ENCODE assay signal across 15 cellular contexts in genomic region chr14:104725772-104726548, GRCh38. TPM values are rescaled to one million over a fixed set of nuclear protein-coding genes. Genes with fewer than 3 reads are reported as not detected.
DNase-seq lines count a peak whose midpoint lies in the region; ATAC-seq and TF ChIP-seq lines count a peak whose summit lies in the region.
"Had no signal": no experiment of that assay in that cellular context is flagged by ENCODE, and none has a peak within 500 bp of the region (broad histone marks: within the 10 kb centered on the region; RNA-seq: fewer than 3 reads in every experiment).

No MANE protein-coding gene starts in this region.

- POLR2A ChIA-PET in HEK293 (lab: Yijun Ruan, JAX) = interaction anchor here (0.9 kb wide), 1 partner anchor 27 kb away, joined by 4 read pairs; the partner anchor contains the start of gene SIVA1
- POLR2A ChIA-PET in GM10248 (lab: Yijun Ruan, JAX) = interaction anchor here (0.6 to 1.3 kb wide), 2 partner anchors 27 to 126 kb away, joined by 3 read pairs; partner anchors contain the start of gene SIVA1

- H3K9me3 ChIP-seq in HEK293 (ENCODE audit: control insufficient read depth, insufficient read depth, low read depth, low read length) (no peaks in the 10 kb centered on the region), left ventricle myocardium inferior (replicated peaks) (no peaks in the 10 kb centered on the region)
- H3K9me3 ChIP-seq: adrenal gland, mucosa of descending colon, prostate gland, suprapubic skin had no signal

- H3K4me1 Mint-ChIP-seq in activated CD4-positive, alpha-beta T cell treated with anti-CD3 and anti-CD28 coated beads, Interleukin-2, amount 10 ng/mL, durations not matched to agents 24 days and 14 days = peaks cover 2% of the 10 kb centered on the region
- peaks cover 5% of the 10 kb centered on the region for H3K4me1 Mint-ChIP-seq in progenitor cell of endocrine pancreas (ENCODE audit: low read depth)
- H3K4me1 Mint-ChIP-seq: activated B cell treated with CpG ODN at 0.5 μM for 24 hours had no signal

- DNase-seq in activated CD4-positive, alpha-beta T cell treated with anti-CD3 and anti-CD28 coated beads, Interleukin-2, amount 10 ng/mL, durations not matched to agents 24 days and 14 days = no peak
- no peak for DNase-seq in activated CD4-positive, alpha-beta T cell treated with anti-CD3 and anti-CD28 coated beads, Interleukin-2, amount 50 U/mL, for 48 hours
- DNase-seq in left ventricle myocardium inferior = no peak
- DNase-seq in progenitor cell of endocrine pancreas (ENCODE audit: low spot score, unreplicated experiment) = no peak
- DNase-seq in NCI-H187 treated with DMSO at 0.1 percent for 48 hours (lab: John Stamatoyannopoulos, UW) = no peak
- no peak for DNase-seq in GM10248 (ENCODE audit: extremely low spot score)
- DNase-seq: activated B cell treated with CpG ODN at 0.5 μM for 24 hours, GF-D8, NCI-H2029 treated with DMSO at 0.1 percent for 48 hours had no signal

- peaks cover 2% of the 10 kb centered on the region for H3K27me3 Mint-ChIP-seq in activated CD4-positive, alpha-beta T cell treated with anti-CD3 and anti-CD28 coated beads, Interleukin-2, amount 10 ng/mL, durations not matched to agents 24 days and 14 days
- H3K27me3 Mint-ChIP-seq in progenitor cell of endocrine pancreas = peaks cover 14% of the 10 kb centered on the region

- H3K9me3 Mint-ChIP-seq in activated CD4-positive, alpha-beta T cell treated with anti-CD3 and anti-CD28 coated beads, Interleukin-2, amount 10 ng/mL, durations not matched to agents 24 days and 14 days = no peaks in the 10 kb centered on the region
- H3K9me3 Mint-ChIP-seq in progenitor cell of endocrine pancreas (ENCODE audit: low read depth) = no peaks in the 10 kb centered on the region
- H3K9me3 Mint-ChIP-seq: activated B cell treated with CpG ODN at 0.5 μM for 24 hours had no signal

- no peaks in the 10 kb centered on the region for H3K27me3 ChIP-seq in left ventricle myocardium inferior (ENCODE audit: low read depth)
- H3K27me3 ChIP-seq: adrenal gland, suprapubic skin had no signal

- peak overlapping the region; percentile 58 for H3K4me3 Mint-ChIP-seq in activated CD4-positive, alpha-beta T cell treated with anti-CD3 and anti-CD28 coated beads, Interleukin-2, amount 10 ng/mL, durations not matched to agents 24 days and 14 days
- no peak overlapping the region for H3K4me3 Mint-ChIP-seq in progenitor cell of endocrine pancreas (ENCODE audit: low read depth)

- TF ChIP-seq CTCF in HEK293 (tag by site-specific recombination; IDR thresholded peaks at IDR 0.05) (no peak), left ventricle myocardium inferior (IDR thresholded peaks at IDR 0.05; ENCODE audit: borderline replicate concordance) (no peak), progenitor cell of endocrine pancreas (IDR thresholded peaks at IDR 0.05; ENCODE audit: unreplicated experiment) (peak; percentile 44), GM10248 (IDR thresholded peaks at IDR 0.05; ENCODE audit: control extremely low read depth, extremely low read depth, low read depth, missing control alignments) (no peak)

- no peak overlapping the region for H3K4me3 ChIP-seq in HEK293 (ENCODE audit: low read depth, low read length)
- H3K4me3 ChIP-seq in left ventricle myocardium inferior = peak overlapping the region; percentile 88
- H3K4me3 ChIP-seq: adrenal gland, mucosa of descending colon had no signal

- no peak overlapping the region for H3K27ac Mint-ChIP-seq in activated CD4-positive, alpha-beta T cell treated with anti-CD3 and anti-CD28 coated beads, Interleukin-2, amount 10 ng/mL, durations not matched to agents 24 days and 14 days
- H3K27ac Mint-ChIP-seq in progenitor cell of endocrine pancreas = no peak overlapping the region
- H3K27ac Mint-ChIP-seq: activated B cell treated with CpG ODN at 0.5 μM for 24 hours had no signal

- ATAC-seq in GM18907 (IDR thresholded peaks at IDR 0.05; ENCODE audit: unreplicated experiment) = no peak

- intact Hi-C loops in activated CD4-positive, alpha-beta T cell treated with anti-CD3 and anti-CD28 coated beads, Interleukin-2, amount 10 ng/mL, durations not matched to agents 24 days and 14 days (cut with micrococcal nuclease) = loop anchor here (2.0 kb wide), 1 partner anchor 27 kb away; the partner anchor contains the start of gene SIVA1
- intact Hi-C loops in left ventricle myocardium inferior (cut with micrococcal nuclease) = no loop called here

- H3K36me3 ChIP-seq in HEK293 (ENCODE audit: control insufficient read depth in 2 of 2, insufficient read depth in 1 of 2, low read length in 2 of 2) (no peaks in the 10 kb centered on the region), left ventricle myocardium inferior (no peaks in the 10 kb centered on the region)
- H3K36me3 ChIP-seq: adrenal gland, prostate gland, suprapubic skin had no signal

- CTCF ChIA-PET in HEK293 (lab: Yijun Ruan, JAX) = interaction anchor here (1.1 to 2.0 kb wide), 2 partner anchors 10 to 27 kb away, joined by 3 to 4 read pairs; no protein-coding TSS in a partner anchor
- CTCF ChIA-PET in GM10248 (lab: Yijun Ruan, JAX) = interaction anchor here (1.1 to 4.0 kb wide), 3 partner anchors 18 to 101 kb away, joined by 3 to 24 read pairs (median 6); no protein-coding TSS in a partner anchor

- no peaks in the 10 kb centered on the region for H3K36me3 Mint-ChIP-seq in activated CD4-positive, alpha-beta T cell treated with anti-CD3 and anti-CD28 coated beads, Interleukin-2, amount 10 ng/mL, durations not matched to agents 24 days and 14 days (ENCODE audit: low read depth)
- H3K36me3 Mint-ChIP-seq in progenitor cell of endocrine pancreas (ENCODE audit: insufficient read depth) = no peaks in the 10 kb centered on the region

- no peak overlapping the region for H3K27ac ChIP-seq in HEK293 (ENCODE audit: extremely low read depth, low read depth, low read length)
- peak overlapping the region; percentile 92 for H3K27ac ChIP-seq in left ventricle myocardium inferior (replicated peaks)
- H3K27ac ChIP-seq: adrenal gland, prostate gland, suprapubic skin had no signal

- H3K4me1 ChIP-seq in HEK293 (ENCODE audit: control insufficient read depth, insufficient read depth, low read length) = no peaks in the 10 kb centered on the region; the same call in 1 of the 2 replicates
- H3K4me1 ChIP-seq in left ventricle myocardium inferior = peaks cover 91% of the 10 kb centered on the region
- H3K4me1 ChIP-seq: prostate gland had no signal

TF ChIP-seq in HEK293, 187 proteins besides CTCF, POLR2A, EP300 and RAD21:
- TF ChIP-seq ZIC2 (tag by site-specific recombination; IDR thresholded peaks at IDR 0.05) (peak; percentile 14; the same call in 1 of the 2 replicates), ZNF514 (tag by site-specific recombination; IDR thresholded peaks at IDR 0.05) (no peak), ZNF529 (tag by site-specific recombination; IDR thresholded peaks at IDR 0.05; ENCODE audit: insufficient replicate concordance) (no peak), EGR2 (tag by site-specific recombination; IDR thresholded peaks at IDR 0.05; ENCODE audit: low read depth) (0 out of 2 replicates have a peak, but pooled peaks have one; percentile 4), ZFHX2 (tag by site-specific recombination; conservative IDR thresholded peaks at IDR 0.05) (0 out of 2 replicates have a peak, but pooled peaks have one; percentile 6)

RNA-seq across cellular contexts. Expression of gene ADSS1, which starts 1.9 kb away (rescaled TPM):
- 0.96 and 1.4 TPM in 2 replicates for total RNA-seq in activated CD4-positive, alpha-beta T cell treated with anti-CD3 and anti-CD28 coated beads, Interleukin-2, amount 10 ng/mL, durations not matched to agents 24 days and 14 days
- total RNA-seq in left ventricle myocardium inferior (218 TPM), progenitor cell of endocrine pancreas (8.9 and 9.7 TPM in 2 replicates)

RNA-seq across cellular contexts. Expression of gene SIVA1, which starts 27.0 kb away (rescaled TPM):
- 117 and 123 TPM in 2 replicates for total RNA-seq in activated CD4-positive, alpha-beta T cell treated with anti-CD3 and anti-CD28 coated beads, Interleukin-2, amount 10 ng/mL, durations not matched to agents 24 days and 14 days
- total RNA-seq in left ventricle myocardium inferior (55.6 TPM), progenitor cell of endocrine pancreas (98.6 and 116 TPM in 2 replicates)

RNA-seq across cellular contexts. Expression of gene INF2, which starts 36.5 kb away (rescaled TPM):
- 90.9 and 92.3 TPM in 2 replicates for total RNA-seq in activated CD4-positive, alpha-beta T cell treated with anti-CD3 and anti-CD28 coated beads, Interleukin-2, amount 10 ng/mL, durations not matched to agents 24 days and 14 days
- total RNA-seq in left ventricle myocardium inferior (28.5 TPM), progenitor cell of endocrine pancreas (69.2 and 75.3 TPM in 2 replicates)

Comparison
In these comparisons a context has a peak if more than half of its experiments do, and no peak if none do; other contexts are left out.
1. RNA of gene ADSS1, which starts 1.9 kb away (total RNA-seq): 218 TPM in left ventricle myocardium inferior (single experiment); 8.9 to 9.7 TPM in progenitor cell of endocrine pancreas and 0.96 to 1.4 TPM in activated CD4-positive, alpha-beta T cell treated with anti-CD3 and anti-CD28 coated beads, Interleukin-2, amount 10 ng/mL, durations not matched to agents 24 days and 14 days; every median in the first group is over 10 times any median in the second.